Comparison of ENCODE assay signal across 18 cellular contexts in the genomic region with DNA sequence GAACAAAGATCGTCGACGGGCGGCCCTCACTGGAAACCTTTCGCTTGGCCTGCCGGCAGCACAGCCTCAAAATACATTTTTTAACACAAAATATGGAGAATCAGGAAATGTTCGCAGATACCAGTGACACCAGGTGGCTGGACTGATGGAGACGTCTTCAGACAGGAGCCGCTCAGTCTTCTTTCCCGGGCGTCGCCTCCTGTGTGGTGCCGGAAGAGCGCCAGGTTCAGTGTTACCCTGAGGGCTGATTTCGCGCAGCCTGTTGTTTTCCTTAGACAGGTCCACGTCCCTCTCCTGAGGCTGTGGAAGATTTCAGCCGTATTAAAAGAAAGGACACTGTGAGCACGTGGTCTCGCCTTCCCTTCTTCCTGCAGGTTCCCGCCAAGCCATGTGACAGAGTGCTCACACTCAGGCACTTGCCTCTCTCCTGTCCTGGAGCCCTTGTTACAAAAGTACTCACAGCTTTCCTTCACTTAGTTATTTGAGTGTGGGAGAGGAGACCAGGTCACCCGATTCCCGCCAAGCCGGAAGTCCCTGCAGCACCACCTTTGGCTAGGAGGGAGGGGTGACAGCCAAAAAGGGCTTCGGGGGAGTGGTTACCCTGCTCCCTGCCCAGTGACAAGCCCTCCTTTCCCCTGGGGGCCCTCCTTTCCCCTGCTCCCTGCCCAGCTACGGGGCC. TPM values are rescaled to one million over a fixed set of nuclear protein-coding genes. Genes with fewer than 3 reads are reported as not detected.
A peak's percentile ranks its signal among the peaks of the same experiment; 100 is the strongest.
DNase-seq lines count a peak whose midpoint lies in the region; ATAC-seq and TF ChIP-seq lines count a peak whose summit lies in the region.
"Had no signal": no experiment of that assay in that cellular context is flagged by ENCODE, and none has a peak within 500 bp of the region (broad histone marks: within the 10 kb centered on the region; RNA-seq: fewer than 3 reads in every experiment).

No MANE protein-coding gene starts in this region.

- H3K4me3 Mint-ChIP-seq in T-helper 17 cell, result peak overlapping the region; percentile 56
- H3K4me3 Mint-ChIP-seq: activated naive CD8-positive, alpha-beta T cell treated with anti-CD3 and anti-CD28 coated beads for 36 hours; immature natural killer cell had no signal

- H3K9me3 ChIP-seq in T-helper 17 cell (ENCODE audit: control insufficient read depth, low read length, poor library complexity, severe bottlenecking) (no peaks in the 10 kb centered on the region), left lung (no peaks in the 10 kb centered on the region), transverse colon (no peaks in the 10 kb centered on the region)
- H3K9me3 ChIP-seq: body of pancreas, SK-N-SH had no signal

- no peaks in the 10 kb centered on the region for H3K36me3 ChIP-seq in left lung
- H3K36me3 ChIP-seq in transverse colon, result no peaks in the 10 kb centered on the region

- DNase-seq in Right ventricle myocardium inferior (ENCODE audit: missing footprints) (peak; percentile 9), left cardiac atrium (no peak), T-helper 17 cell (no peak), left lung (peak; percentile 60 to 67), transverse colon (peak; percentile 5), T-helper 2 cell (no peak), NCI-H226 (no peak)
- DNase-seq: ACHN; activated naive CD8-positive, alpha-beta T cell treated with anti-CD3 and anti-CD28 coated beads for 36 hours; immature natural killer cell; NCI-H1694; SK-N-SH; stimulated activated CD4-positive, alpha-beta T cell treated with anti-CD3 and anti-CD28 coated beads, Interleukin-15, amount 100 ng/mL, for 24 hours; T-helper 9 cell had no signal

- H3K27ac ChIP-seq in left lung (peak overlapping the region; percentile 49 to 60), transverse colon (no peak overlapping the region)
- H3K27ac ChIP-seq: body of pancreas, C4-2B, coronary artery had no signal

- intact Hi-C loops in Right ventricle myocardium inferior (cut with DNase I) (no loop called here), left cardiac atrium (cut with DNase I) (no loop called here), left lung (cut with DNase I) (no loop called here), transverse colon (cut with DNase I; ENCODE audit: low total_unique reads) (no loop called here)

- H3K4me1 Mint-ChIP-seq in T-helper 17 cell, result peaks cover 7% of the 10 kb centered on the region

- 86 to 87% methylated on average over 9 to 26 of the region's 26 CpGs for WGBS in transverse colon (ENCODE audit: low coverage in 1 of 2), 2 donors

- ATAC-seq in Right ventricle myocardium inferior, result peak; percentile 6
- ATAC-seq in left cardiac atrium, result no peak
- ATAC-seq in T-helper 17 cell, result no peak
- ATAC-seq in left lung, result peak; percentile 88
- ATAC-seq in GM18498 (IDR thresholded peaks at IDR 0.05; ENCODE audit: unreplicated experiment), result no peak
- ATAC-seq: body of pancreas had no signal

- H3K4me1 ChIP-seq in left lung (peaks cover 8 to 13% of the 10 kb centered on the region in 2 donors), transverse colon (no peaks in the 10 kb centered on the region)
- H3K4me1 ChIP-seq: body of pancreas had no signal

- H3K27me3 Mint-ChIP-seq in T-helper 17 cell, result peaks cover 9% of the 10 kb centered on the region
- H3K27me3 Mint-ChIP-seq: activated naive CD8-positive, alpha-beta T cell treated with anti-CD3 and anti-CD28 coated beads for 36 hours had no signal

- H3K27ac Mint-ChIP-seq in T-helper 17 cell, result no peak overlapping the region
- H3K27ac Mint-ChIP-seq: activated naive CD8-positive, alpha-beta T cell treated with anti-CD3 and anti-CD28 coated beads for 36 hours; immature natural killer cell had no signal

- TF ChIP-seq EP300 in transverse colon (IDR thresholded peaks at IDR 0.05; ENCODE audit: low read depth), result no peak

- TF ChIP-seq POLR2A in transverse colon (IDR thresholded peaks at IDR 0.05), result no peak

- no peak overlapping the region for H3K4me3 ChIP-seq in left lung
- H3K4me3 ChIP-seq in transverse colon, result no peak overlapping the region
- H3K4me3 ChIP-seq: body of pancreas, coronary artery had no signal

- H3K36me3 Mint-ChIP-seq in T-helper 17 cell (ENCODE audit: low read depth), result no peaks in the 10 kb centered on the region
- H3K36me3 Mint-ChIP-seq: activated naive CD8-positive, alpha-beta T cell treated with anti-CD3 and anti-CD28 coated beads for 36 hours had no signal

- in situ Hi-C loops in transverse colon (cut with MboI; ENCODE audit: low pct_ligation_motif_present in 1 of 4, low pct_unique_long_range_greater_than_20kb in 1 of 4, low sequenced_read_pairs in 3 of 4), result loop anchor here in 2 of 4 donors (25.0 kb wide), 2 partner anchors 162 to 262 kb away; a partner anchor contains a TSS

- H3K27me3 ChIP-seq in left lung (no peaks in the 10 kb centered on the region), transverse colon (no peaks in the 10 kb centered on the region)
- H3K27me3 ChIP-seq: body of pancreas had no signal

- no peak for TF ChIP-seq CTCF in left lung (IDR thresholded peaks at IDR 0.05)
- no peak for TF ChIP-seq CTCF in transverse colon (IDR thresholded peaks at IDR 0.05)

RNA-seq across cellular contexts. Expression of a gene that starts 21.7 kb away (rescaled TPM):
- 22.3 TPM for total RNA-seq in Right ventricle myocardium inferior
- total RNA-seq in left cardiac atrium, result 10 to 100 TPM; 11.8 to 12.7 TPM
- total RNA-seq in T-helper 17 cell, result 10 to 100 TPM; 15.7 to 16.7 TPM
- total RNA-seq in left lung, result 10 to 100 TPM; 21.4 to 23.2 TPM
- 100 to 1,000 TPM in 1 of 4 donors, 10 to 100 TPM in 3; 45.9 to 129 (median 61.2) TPM for total RNA-seq in transverse colon

RNA-seq across cellular contexts. Expression of a gene that starts 43.3 kb away (rescaled TPM):
- 4.2 TPM for total RNA-seq in Right ventricle myocardium inferior
- 1 to 10 TPM; 3.7 to 4.4 TPM for total RNA-seq in left cardiac atrium
- 1 to 10 TPM; 3.5 to 7.6 TPM for total RNA-seq in T-helper 17 cell
- 10 to 100 TPM; 11.7 to 12.6 TPM for total RNA-seq in left lung
- total RNA-seq in transverse colon, result 10 to 100 TPM in 1 of 4 donors, 1 to 10 TPM in 2, not detected in 1; 5.9 to 69.5 (median 8.3) TPM

Comparison
In these comparisons a context has a peak if more than half of its experiments do, and no peak if none do; other contexts are left out.
1. ATAC-seq: peak in Right ventricle myocardium inferior (single experiment) and left lung (single experiment); none in left cardiac atrium (0 of 2), T-helper 17 cell (single experiment) and GM18498 (single experiment).
2. DNase-seq: peak in Right ventricle myocardium inferior (single experiment), left lung (2 of 2) and transverse colon (single experiment); none in left cardiac atrium (single experiment), T-helper 17 cell (0 of 3), T-helper 2 cell (0 of 5) and NCI-H226 (single experiment).
3. H3K27ac ChIP-seq: peak in left lung (2 of 2); none in transverse colon (0 of 4).